ENCODE assay signal across 8 cellular contexts in genomic region chr11:130069684-130070108, GRCh38. TPM values are rescaled to one million over a fixed set of nuclear protein-coding genes. Genes with fewer than 3 reads are reported as not detected.
DNase-seq lines count a peak whose midpoint lies in the region; ATAC-seq and TF ChIP-seq lines count a peak whose summit lies in the region.

APLP2 (plus strand) TSS chr11:130069894; CDS start chr11:130069978, 84 bp downstream.

- H3K27ac ChIP-seq in PC-3 (ENCODE audit: low read length) (peak within 1 kb of the TSS; percentile 77), epithelial cell of prostate (peak within 1 kb of the TSS; percentile 89)

- H3F3A ChIP-seq in PC-3 (ENCODE audit: low read length, unreplicated experiment) = no peaks in the 10 kb centered on the region

- H3K4me2 ChIP-seq in PC-3 (ENCODE audit: low read length) = peak within 1 kb of the TSS; percentile 96

- no peak for TF ChIP-seq CTCF in PC-3 (conservative IDR thresholded peaks at IDR 0.05; ENCODE audit: low read depth, low read length)

- BruUV-seq in PC-3 (replicated peaks; lab: Mats Ljungman, UMichigan) = no TSS peak

- H3K9me3 ChIP-seq in PC-3 (ENCODE audit: low read length) = no peaks in the 10 kb centered on the region

- ATAC-seq in GM21717 (IDR thresholded peaks at IDR 0.05; ENCODE audit: unreplicated experiment) (peak; percentile 99), PC-3 (peak; percentile 77)

- peak within 1 kb of the TSS; percentile 93 for H2AFZ ChIP-seq in PC-3 (ENCODE audit: low read length)

- DNase-seq in DMS53 (lab: John Stamatoyannopoulos, UW) (peak; percentile 99), PC-3 (peak; percentile 99), activated T-cell treated with anti-CD3 and anti-CD28 coated beads for 48 hours (ENCODE audit: low read depth) (peak; percentile 93), epithelial cell of prostate (ENCODE audit: low read depth, low spot score) (peak; percentile 91), mucosa of gallbladder (ENCODE audit: low spot score) (peak; percentile 99)
- peak; percentile 93 for DNase-seq in Jurkat, Clone E6-1 (ENCODE audit: low read depth, low spot score)
- peak; percentile 96 for DNase-seq in stimulated activated CD8-positive, alpha-beta memory T cell treated with anti-CD3 and anti-CD28 coated beads, Interleukin-4, amount 100 ng/mL, for 24 hours (ENCODE audit: low read depth)

- H4K20me1 ChIP-seq in PC-3 (ENCODE audit: low read length) = peaks cover 31% of the 10 kb centered on the region

- H3K4me3 ChIP-seq in Jurkat, Clone E6-1 (ENCODE audit: low read length) = peak within 1 kb of the TSS; percentile 63
- peak within 1 kb of the TSS; percentile 78 for H3K4me3 ChIP-seq in PC-3 (ENCODE audit: low read length)

- H3K9me2 ChIP-seq in PC-3 (replicated peaks; ENCODE audit: low read length) = no peaks in the 10 kb centered on the region

- peaks cover 48% of the 10 kb centered on the region for H3K79me2 ChIP-seq in PC-3 (ENCODE audit: low read length)

- CTCF ChIA-PET in PC-3 (lab: Charles Lee) = no interaction called here

- H3K27me3 ChIP-seq in PC-3 (ENCODE audit: low read length) = no peaks in the 10 kb centered on the region

- POLR2A ChIA-PET in PC-3 (lab: Charles Lee; ENCODE audit: unreplicated experiment) = interaction anchor here (1.0 kb wide), 1 partner anchor 54 kb away, joined by 3 read pairs; no protein-coding TSS in a partner anchor

- peaks cover 22% of the 10 kb centered on the region for H3K4me1 ChIP-seq in PC-3 (ENCODE audit: insufficient read depth, low read length)

- H3K9ac ChIP-seq in PC-3 (ENCODE audit: low read length) = peak within 1 kb of the TSS; percentile 79

- H3K36me3 ChIP-seq in PC-3 (ENCODE audit: low read depth, low read length) = no peaks in the 10 kb centered on the region

- intact Hi-C loops in PC-3 (cut with micrococcal nuclease) = loop anchor here (1.0 to 5.0 kb wide), 3 partner anchors 55 to 147 kb away; no protein-coding TSS in a partner anchor

RNA-seq across cellular contexts. Expression of gene APLP2, which starts in this region (rescaled TPM):
- polyA plus RNA-seq in Jurkat, Clone E6-1 (2012; ENCODE audit: insufficient read depth, insufficient read length) = 49.5 TPM
- total RNA-seq in PC-3 (2014; rRNA removed) = 345 and 371 TPM in 2 replicates
- 502 TPM for total RNA-seq in mucosa of gallbladder

Comparison
In these comparisons a context has a peak if more than half of its experiments do, and no peak if none do; other contexts are left out.
1. Peak in every context shown above with its lines: DNase-seq, ATAC-seq, H3K4me3 ChIP-seq and H3K27ac ChIP-seq.